11 cellular contexts compared by ENCODE assay signal in genomic region chr2:84957771-84958134, GRCh38. TPM values are rescaled to one million over a fixed set of nuclear protein-coding genes. Genes with fewer than 3 reads are reported as not detected.
DNase-seq lines count a peak whose midpoint lies in the region; ATAC-seq and TF ChIP-seq lines count a peak whose summit lies in the region.
"Had no signal": no experiment of that assay in that cellular context is flagged by ENCODE, and none has a peak within 500 bp of the region (broad histone marks: within the 10 kb centered on the region; RNA-seq: fewer than 3 reads in every experiment).

No MANE protein-coding gene starts in this region.

- H3K36me3 ChIP-seq in mesenchymal stem cell (ENCODE audit: control insufficient read depth in 1 of 2, insufficient read depth in 2 of 2, low read depth in 1 of 2, low read length in 2 of 2) (peaks cover 3 to 6% of the 10 kb centered on the region in 2 experiments), stomach smooth muscle (ENCODE audit: control insufficient read depth in 2 of 2, insufficient read depth in 2 of 2, low read length in 2 of 2) (no peaks in the 10 kb centered on the region)

- peak overlapping the region; percentile 41 for H3K9ac ChIP-seq in mesenchymal stem cell (ENCODE audit: low read length)
- H3K9ac ChIP-seq in stomach smooth muscle (ENCODE audit: low read length in 2 of 2), result no peak overlapping the region

- H2AK5ac ChIP-seq in mesenchymal stem cell (ENCODE audit: low read length, severe bottlenecking), result peak overlapping the region; percentile 29

- H2AFZ ChIP-seq in mesenchymal stem cell (ENCODE audit: low read depth, low read length), result no peak overlapping the region

- no peaks in the 10 kb centered on the region for H3K9me3 ChIP-seq in mesenchymal stem cell (ENCODE audit: control insufficient read depth, low read length)
- H3K9me3 ChIP-seq in stomach smooth muscle (ENCODE audit: control insufficient read depth in 2 of 2, low read length in 2 of 2), result no peaks in the 10 kb centered on the region

- peak overlapping the region; percentile 24 for H2BK5ac ChIP-seq in mesenchymal stem cell (ENCODE audit: low read depth, low read length, poor library complexity, severe bottlenecking)

- DNase-seq in NCI-H146 (lab: John Stamatoyannopoulos, UW) (peak; percentile 24), NCI-H146 treated with DMSO at 0.1 percent for 48 hours (lab: John Stamatoyannopoulos, UW; ENCODE audit: unreplicated experiment) (no peak), mesenchymal stem cell (no peak), dorsolateral prefrontal cortex (no peak), KG1 (lab: John Stamatoyannopoulos, UW) (no peak)
- DNase-seq: activated CD8-positive, alpha-beta memory T cell treated with anti-CD3 and anti-CD28 coated beads, Interleukin-2, amount 50 U/mL, for 4 hours; NCI-H1092; NK-92 treated with Interleukin-12 subunit alpha and Interleukin-12 subunit beta, amount 100 ng/mL, for 24 hours had no signal

- intact Hi-C loops in dorsolateral prefrontal cortex (cut with DNase I), result no loop called here

- H3K4me3 ChIP-seq in mesenchymal stem cell (ENCODE audit: insufficient read depth in 1 of 2, low read depth in 1 of 2, low read length in 2 of 2) (no peak overlapping the region), stomach smooth muscle (ENCODE audit: low read length in 2 of 2) (no peak overlapping the region), dorsolateral prefrontal cortex (no peak overlapping the region)

- no peak overlapping the region for H3K14ac ChIP-seq in mesenchymal stem cell (ENCODE audit: low read length in 2 of 2)

- H3K27me3 Mint-ChIP-seq in brain, result peaks cover 3% of the 10 kb centered on the region

- peaks cover 23% of the 10 kb centered on the region for H3K4me1 Mint-ChIP-seq in brain

- H3K27me3 ChIP-seq in mesenchymal stem cell (ENCODE audit: control insufficient read depth in 1 of 2, insufficient read depth in 1 of 2, low read length in 2 of 2) (no peaks in the 10 kb centered on the region), stomach smooth muscle (ENCODE audit: control insufficient read depth in 1 of 2, insufficient read depth in 2 of 2, low read length in 2 of 2) (no peaks in the 10 kb centered on the region), dorsolateral prefrontal cortex (no peaks in the 10 kb centered on the region)

- no peak overlapping the region for H3K4ac ChIP-seq in mesenchymal stem cell (ENCODE audit: low read depth in 1 of 2, low read length in 2 of 2)

- ATAC-seq in HG03432 (IDR thresholded peaks at IDR 0.05; ENCODE audit: unreplicated experiment), result no peak

- no peak overlapping the region for H3K4me3 Mint-ChIP-seq in brain

- H2BK120ac ChIP-seq in mesenchymal stem cell (ENCODE audit: low read depth, low read length), result no peak overlapping the region

- H3K36me3 Mint-ChIP-seq in brain, result peaks cover 2% of the 10 kb centered on the region

- H3K9me3 Mint-ChIP-seq in brain, result peaks cover 0 to 2% (median 0%) of the 10 kb centered on the region in 5 experiments

- H2BK15ac ChIP-seq in mesenchymal stem cell (ENCODE audit: low read depth, poor library complexity, severe bottlenecking), result no peak overlapping the region

- TF ChIP-seq CTCF in brain (conservative IDR thresholded peaks at IDR 0.05), result no peak
- no peak for TF ChIP-seq CTCF in dorsolateral prefrontal cortex (IDR thresholded peaks at IDR 0.05 in 54 of 56, conservative IDR thresholded peaks at IDR 0.05 in 2 of 56; ENCODE audit: low read depth in 1 of 56, partially characterized antibody in 56 of 56)

- H2BK12ac ChIP-seq in mesenchymal stem cell (ENCODE audit: low read length in 2 of 2), result no peak overlapping the region

- H3K4me2 ChIP-seq in mesenchymal stem cell (ENCODE audit: low read length, poor library complexity, severe bottlenecking), result no peak overlapping the region

- H3K18ac ChIP-seq in mesenchymal stem cell (ENCODE audit: low read depth in 1 of 2, low read length in 2 of 2), result peak overlapping the region in 1 of 2 experiments; percentile 11

- peak overlapping the region; percentile 99 for H3K27ac ChIP-seq in mesenchymal stem cell (ENCODE audit: low read length, poor library complexity, severe bottlenecking)
- H3K27ac ChIP-seq in stomach smooth muscle (ENCODE audit: low read length), result peak overlapping the region; percentile 53
- no peak overlapping the region for H3K27ac ChIP-seq in dorsolateral prefrontal cortex

- H3K4me1 ChIP-seq in mesenchymal stem cell (ENCODE audit: control insufficient read depth, insufficient read depth, low read depth, low read length) (peaks cover 16% of the 10 kb centered on the region), stomach smooth muscle (ENCODE audit: control insufficient read depth, insufficient read depth, low read length) (peaks cover 13% of the 10 kb centered on the region)

- H4K91ac ChIP-seq in mesenchymal stem cell (ENCODE audit: low read length), result no peak overlapping the region

- H3K23ac ChIP-seq in mesenchymal stem cell (ENCODE audit: low read length in 2 of 2), result no peak overlapping the region

- peak overlapping the region in 3 of 5 experiments; percentile 20 to 93 (median 66) for H3K27ac Mint-ChIP-seq in brain

- H3K79me1 ChIP-seq in mesenchymal stem cell (replicated peaks; ENCODE audit: low read length, poor library complexity, severe bottlenecking), result peaks cover under 1% of the 10 kb centered on the region

- H4K8ac ChIP-seq in mesenchymal stem cell (ENCODE audit: low read length), result no peak overlapping the region

RNA-seq across cellular contexts. Expression of gene KCMF1, which starts 13.2 kb away (rescaled TPM):
- 39.9 TPM for polyA plus RNA-seq in brain (ENCODE audit: insufficient read depth, low read depth, low replicate concordance)
- polyA plus RNA-seq in mesenchymal stem cell (2013, experiment 1 of 2), result 33.7 TPM
- polyA plus RNA-seq in mesenchymal stem cell (2013, experiment 2 of 2), result 36.1 TPM
- total RNA-seq in dorsolateral prefrontal cortex, result 10 to 100 TPM; 43.1 to 97.7 (median 72.5) TPM

RNA-seq across cellular contexts. Expression of gene TMSB10, which starts 52.3 kb away (rescaled TPM):
- 4,172 TPM for polyA plus RNA-seq in brain (ENCODE audit: insufficient read depth, low read depth, low replicate concordance)
- polyA plus RNA-seq in mesenchymal stem cell (2013, experiment 1 of 2), result 4,228 TPM
- 4,226 TPM for polyA plus RNA-seq in mesenchymal stem cell (2013, experiment 2 of 2)
- 1,000 to 10,000 TPM in 44 of 120 experiments, 100 to 1,000 TPM in 76; 441 to 1,542 (median 928) TPM for total RNA-seq in dorsolateral prefrontal cortex

Comparison
In these comparisons a context has a peak if more than half of its experiments do, and no peak if none do; other contexts are left out.
1. H3K27ac ChIP-seq: peak in mesenchymal stem cell (single experiment) and stomach smooth muscle (single experiment); none in dorsolateral prefrontal cortex (0 of 59).